Comparison of ENCODE assay signal across 8 cellular contexts in genomic region chr2:152715854-152716428, GRCh38. TPM values are rescaled to one million over a fixed set of nuclear protein-coding genes. Genes with fewer than 3 reads are reported as not detected.
A peak's percentile ranks its signal among the peaks of the same experiment; 100 is the strongest.
DNase-seq lines count a peak whose midpoint lies in the region; FAIRE-seq and TF ChIP-seq lines count a peak whose summit lies in the region.

No MANE protein-coding gene starts in this region.

- peak; percentile 67 for FAIRE-seq in keratinocyte (lab: Jason Lieb, UNC)

- peak overlapping the region; percentile 99 for H3K9ac ChIP-seq in keratinocyte (ENCODE audit: control insufficient read depth, extremely low read depth, insufficient read depth, low read length)

- peaks cover 6 to 17% of the 10 kb centered on the region in 2 experiments for H3K36me3 ChIP-seq in keratinocyte (ENCODE audit: control insufficient read depth in 2 of 2, extremely low read depth in 1 of 2, insufficient read depth in 2 of 2, low read length in 2 of 2)
- H3K36me3 ChIP-seq in thymus (ENCODE audit: control insufficient read depth, insufficient read depth), result peaks cover 3% of the 10 kb centered on the region

- peaks cover 79% of the 10 kb centered on the region for H3K79me2 ChIP-seq in keratinocyte (ENCODE audit: control insufficient read depth, insufficient read depth, low read length)

- no peaks in the 10 kb centered on the region for H3K9me1 ChIP-seq in keratinocyte (ENCODE audit: control insufficient read depth, extremely low read depth, insufficient read depth, low read length)

- H4K20me1 ChIP-seq in keratinocyte (ENCODE audit: control insufficient read depth, extremely low read depth, insufficient read depth, low read length), result peaks cover 3% of the 10 kb centered on the region

- H3K9me3 ChIP-seq in keratinocyte (ENCODE audit: control insufficient read depth, low read depth, low read length) (no peaks in the 10 kb centered on the region), thymus (ENCODE audit: control insufficient read depth) (no peaks in the 10 kb centered on the region)

- H3K4me3 Mint-ChIP-seq in activated naive CD4-positive, alpha-beta T cell treated with anti-CD3 and anti-CD28 coated beads, Interleukin-2, amount 50 U/mL, for 24 hours, result peak overlapping the region; percentile 100

- H3K4me1 Mint-ChIP-seq in activated naive CD4-positive, alpha-beta T cell treated with anti-CD3 and anti-CD28 coated beads, Interleukin-2, amount 50 U/mL, for 24 hours, result peaks cover 68% of the 10 kb centered on the region

- 60% methylated on average over 8 of the region's 8 CpGs for WGBS in thymus

- H3K4me1 ChIP-seq in keratinocyte (ENCODE audit: control insufficient read depth, extremely low read depth, insufficient read depth, low read length) (peaks cover 17% of the 10 kb centered on the region), thymus (ENCODE audit: control insufficient read depth, insufficient read depth, low read length) (peaks cover 17% of the 10 kb centered on the region)

- H3K4me3 ChIP-seq in keratinocyte (ENCODE audit: control insufficient read depth in 2 of 3, extremely low read depth in 1 of 3, insufficient read depth in 2 of 3, low read depth in 1 of 3, low read length in 3 of 3) (peak overlapping the region; percentile 68 to 99 (median 98)), thymus (ENCODE audit: low read length) (peak overlapping the region; percentile 98)

- no peak overlapping the region for H2AFZ ChIP-seq in keratinocyte (ENCODE audit: control insufficient read depth, low read length)

- H3K27me3 Mint-ChIP-seq in activated naive CD4-positive, alpha-beta T cell treated with anti-CD3 and anti-CD28 coated beads, Interleukin-2, amount 50 U/mL, for 24 hours, result no peaks in the 10 kb centered on the region

- TF ChIP-seq CTCF in keratinocyte (optimal IDR thresholded peaks at IDR 0.05 in 1 of 3, IDR thresholded peaks at IDR 0.05 in 1 of 3, conservative IDR thresholded peaks at IDR 0.05 in 1 of 3; ENCODE audit: extremely low read depth in 1 of 3, insufficient read depth in 2 of 3, low read length in 3 of 3), result peak; percentile 69 to 96 (median 78)

- DNase-seq in stimulated activated CD4-positive, alpha-beta T cell treated with anti-CD3 and anti-CD28 coated beads, Interleukin-1b, Interleukin-23, amount 100 ng/mL, for 48 hours, result peak; percentile 46
- DNase-seq in stimulated activated CD4-positive, alpha-beta T cell treated with anti-CD3 and anti-CD28 coated beads, Interleukin-4, amount 100 ng/mL, for 4 hours, result no peak
- DNase-seq in MV-4-11 (lab: John Stamatoyannopoulos, UW), result peak; percentile 33
- DNase-seq in keratinocyte (ENCODE audit: low read depth, low spot score), result no peak
- DNase-seq in head of caudate nucleus, result no peak
- DNase-seq in T1000 (lab: John Stamatoyannopoulos, UW), result no peak

- dilution Hi-C loops in keratinocyte (cut with MboI; ENCODE audit: extremely low pct_ligation_motif_present, low sequenced_read_pairs), result no loop called here

- intact Hi-C loops in head of caudate nucleus (cut with DNase I), result loop anchor here (5.0 to 10.0 kb wide), 2 partner anchors 379 to 541 kb away; partner anchors contain the start of genes FMNL2 and STAM2

- H3K27ac ChIP-seq in keratinocyte (ENCODE audit: control insufficient read depth, insufficient read depth, low read length), result peak overlapping the region; percentile 94
- no peak overlapping the region for H3K27ac ChIP-seq in thymus (ENCODE audit: low read depth)

- H3K27ac Mint-ChIP-seq in activated naive CD4-positive, alpha-beta T cell treated with anti-CD3 and anti-CD28 coated beads, Interleukin-2, amount 50 U/mL, for 24 hours, result peak overlapping the region; percentile 100

- H3K9me3 Mint-ChIP-seq in activated naive CD4-positive, alpha-beta T cell treated with anti-CD3 and anti-CD28 coated beads, Interleukin-2, amount 50 U/mL, for 24 hours, result no peaks in the 10 kb centered on the region

- peak overlapping the region; percentile 94 for H3K4me2 ChIP-seq in keratinocyte (ENCODE audit: control insufficient read depth, extremely low read depth, insufficient read depth, low read depth, low read length)

- H3K36me3 Mint-ChIP-seq in activated naive CD4-positive, alpha-beta T cell treated with anti-CD3 and anti-CD28 coated beads, Interleukin-2, amount 50 U/mL, for 24 hours, result peaks cover 20% of the 10 kb centered on the region

- no peaks in the 10 kb centered on the region for H3K27me3 ChIP-seq in keratinocyte (ENCODE audit: control insufficient read depth, extremely low read depth, insufficient read depth, low read length)
- no peaks in the 10 kb centered on the region for H3K27me3 ChIP-seq in thymus (ENCODE audit: control insufficient read depth, insufficient read depth)

RNA-seq across cellular contexts. Expression of gene PRPF40A, which starts 1.3 kb away (rescaled TPM):
- polyA plus RNA-seq in keratinocyte, result 85.9 to 121 TPM (median 104 TPM) in 3 replicates
- 196 TPM for polyA plus RNA-seq in keratinocyte (2011; ENCODE audit: low read depth)
- polyA plus RNA-seq in keratinocyte (2011; cell fraction: cytosol; rRNA removed), result 66.0 and 102 TPM in 2 replicates
- polyA plus RNA-seq in keratinocyte (2011; cell fraction: nucleus; rRNA removed), result 125 and 128 TPM in 2 replicates
- 57.4 and 75.8 TPM in 2 replicates for polyA plus RNA-seq in keratinocyte (2012; ENCODE audit: low replicate concordance)
- polyA minus RNA-seq in keratinocyte, result 287 to 471 TPM (median 376 TPM) in 3 replicates
- 90.9 TPM for polyA minus RNA-seq in keratinocyte (2011; cell fraction: cytosol; rRNA and poly(A)+ RNA removed)
- 123 and 182 TPM in 2 replicates for polyA minus RNA-seq in keratinocyte (2011; cell fraction: nucleus; rRNA and poly(A)+ RNA removed)
- polyA plus RNA-seq in thymus, result 31.9 TPM

RNA-seq across cellular contexts. Expression of gene ARL6IP6, which starts 2.5 kb away (rescaled TPM):
- polyA plus RNA-seq in keratinocyte (21.9 to 52.5 TPM (median 41.4 TPM) in 3 replicates), thymus (19.5 TPM)
- polyA plus RNA-seq in keratinocyte (2011; ENCODE audit: low read depth), result 11.1 TPM
- 29.6 and 35.9 TPM in 2 replicates for polyA plus RNA-seq in keratinocyte (2011; cell fraction: cytosol; rRNA removed)
- polyA plus RNA-seq in keratinocyte (2011; cell fraction: nucleus; rRNA removed), result 35.2 and 57.2 TPM in 2 replicates
- 9.5 and 11.9 TPM in 2 replicates for polyA plus RNA-seq in keratinocyte (2012; ENCODE audit: low replicate concordance)
- 7.2 to 22.6 TPM (median 13.1 TPM) in 3 replicates for polyA minus RNA-seq in keratinocyte
- polyA minus RNA-seq in keratinocyte (2011; cell fraction: cytosol; rRNA and poly(A)+ RNA removed), result 8.8 TPM
- polyA minus RNA-seq in keratinocyte (2011; cell fraction: nucleus; rRNA and poly(A)+ RNA removed), result 6.5 and 12.3 TPM in 2 replicates

Comparison
In these comparisons a context has a peak if more than half of its experiments do, and no peak if none do; other contexts are left out.
1. DNase-seq: peak in stimulated activated CD4-positive, alpha-beta T cell treated with anti-CD3 and anti-CD28 coated beads, Interleukin-1b, Interleukin-23, amount 100 ng/mL, for 48 hours (single experiment) and MV-4-11 (single experiment); none in stimulated activated CD4-positive, alpha-beta T cell treated with anti-CD3 and anti-CD28 coated beads, Interleukin-4, amount 100 ng/mL, for 4 hours (0 of 2), keratinocyte (single experiment), head of caudate nucleus (0 of 42) and T1000 (single experiment).